Comparison of ENCODE assay signal across 1 cellular context in the genomic region with DNA sequence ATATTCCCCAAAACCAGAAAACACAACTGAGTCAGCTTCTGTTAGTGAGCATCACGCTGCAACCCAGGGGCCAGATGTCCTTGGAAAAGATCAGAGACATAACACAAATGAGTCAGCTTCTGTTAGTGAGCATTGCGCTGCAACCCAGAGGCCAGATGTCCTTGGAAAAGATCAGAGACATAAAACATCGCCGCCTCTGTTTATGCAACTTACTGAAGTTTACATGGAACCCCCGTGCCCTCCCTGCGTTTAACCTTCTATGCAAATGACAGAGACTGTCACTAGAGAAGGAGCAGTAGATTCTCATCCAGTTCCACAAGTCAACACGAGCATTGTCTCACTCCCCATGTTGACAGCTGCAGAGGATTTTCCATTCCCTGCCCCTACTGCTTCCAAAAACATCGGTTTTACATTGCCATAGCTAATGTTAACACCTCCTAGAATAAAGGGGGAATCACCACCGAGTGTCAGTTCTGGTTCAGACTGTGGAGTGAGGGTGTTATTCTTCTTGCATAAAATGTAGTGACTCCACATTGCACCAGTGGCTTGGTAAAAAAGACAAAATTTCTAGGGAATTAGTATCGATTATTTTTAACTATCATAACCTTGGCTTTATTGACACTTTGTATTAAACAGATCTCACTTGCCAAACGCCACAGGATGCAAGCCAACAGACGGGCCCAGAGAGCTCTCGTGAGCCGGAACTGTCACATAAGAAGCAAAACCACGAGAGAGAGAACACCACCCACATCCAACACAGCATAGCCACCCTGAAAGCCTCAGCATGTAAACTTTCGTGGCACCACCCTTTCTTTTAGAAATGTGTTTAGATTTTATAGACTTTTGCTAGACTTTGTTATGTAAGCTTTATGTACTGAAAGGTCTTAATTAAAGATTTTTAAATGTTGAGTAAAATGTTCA.
TF ChIP-seq lines count a peak whose summit lies in the region.

No MANE protein-coding gene starts in this region.

TF ChIP-seq in HepG2, 621 proteins besides CTCF, POLR2A, EP300 and RAD21 (continued from another document and continues in another):
- no peak for TF ChIP-seq GABPA (IDR thresholded peaks at IDR 0.05; ENCODE audit: low read depth, low read length)
- 0 out of 2 replicates have a peak, but pooled peaks have one; percentile 8 for TF ChIP-seq GABPA (CRISPR knock-in tag; IDR thresholded peaks at IDR 0.05; ENCODE audit: low read depth)
- peak; percentile 98 for TF ChIP-seq NFKBIZ (CRISPR knock-in tag; IDR thresholded peaks at IDR 0.05)
- TF ChIP-seq, protein P1, sequence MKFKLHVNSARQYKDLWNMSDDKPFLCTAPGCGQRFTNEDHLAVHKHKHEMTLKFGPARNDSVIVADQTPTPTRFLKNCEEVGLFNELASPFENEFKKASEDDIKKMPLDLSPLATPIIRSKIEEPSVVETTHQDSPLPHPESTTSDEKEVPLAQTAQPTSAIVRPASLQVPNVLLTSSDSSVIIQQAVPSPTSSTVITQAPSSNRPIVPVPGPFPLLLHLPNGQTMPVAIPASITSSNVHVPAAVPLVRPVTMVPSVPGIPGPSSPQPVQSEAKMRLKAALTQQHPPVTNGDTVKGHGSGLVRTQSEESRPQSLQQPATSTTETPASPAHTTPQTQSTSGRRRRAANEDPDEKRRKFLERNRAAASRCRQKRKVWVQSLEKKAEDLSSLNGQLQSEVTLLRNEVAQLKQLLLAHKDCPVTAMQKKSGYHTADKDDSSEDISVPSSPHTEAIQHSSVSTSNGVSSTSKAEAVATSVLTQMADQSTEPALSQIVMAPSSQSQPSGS (CRISPR knock-in tag; IDR thresholded peaks at IDR 0.05) = peak; percentile 95
- no peak for TF ChIP-seq HNRNPK (IDR thresholded peaks at IDR 0.05; ENCODE audit: low read depth, low read length, poor library complexity, severe bottlenecking)
- 0 out of 2 replicates have a peak, but pooled peaks have one; percentile 37 for TF ChIP-seq SATB2 (CRISPR knock-in tag; IDR thresholded peaks at IDR 0.05)
- no peak for TF ChIP-seq ADNP (CRISPR knock-in tag; IDR thresholded peaks at IDR 0.05)
- TF ChIP-seq, protein P2, sequence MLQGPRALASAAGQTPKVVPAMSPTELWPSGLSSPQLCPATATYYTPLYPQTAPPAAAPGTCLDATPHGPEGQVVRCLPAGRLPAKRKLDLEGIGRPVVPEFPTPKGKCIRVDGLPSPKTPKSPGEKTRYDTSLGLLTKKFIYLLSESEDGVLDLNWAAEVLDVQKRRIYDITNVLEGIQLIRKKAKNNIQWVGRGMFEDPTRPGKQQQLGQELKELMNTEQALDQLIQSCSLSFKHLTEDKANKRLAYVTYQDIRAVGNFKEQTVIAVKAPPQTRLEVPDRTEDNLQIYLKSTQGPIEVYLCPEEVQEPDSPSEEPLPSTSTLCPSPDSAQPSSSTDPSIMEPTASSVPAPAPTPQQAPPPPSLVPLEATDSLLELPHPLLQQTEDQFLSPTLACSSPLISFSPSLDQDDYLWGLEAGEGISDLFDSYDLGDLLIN (CRISPR knock-in tag; IDR thresholded peaks at IDR 0.05; ENCODE audit: borderline replicate concordance) = no peak
- no peak for TF ChIP-seq ZFP36L2 (CRISPR knock-in tag; IDR thresholded peaks at IDR 0.05)
- peak; percentile 94; the same call in 1 of the 2 replicates for TF ChIP-seq TARDBP (CRISPR knock-in tag; IDR thresholded peaks at IDR 0.05)
- no peak for TF ChIP-seq ZBTB8A (CRISPR knock-in tag; IDR thresholded peaks at IDR 0.05; ENCODE audit: borderline replicate concordance, low read depth)
- TF ChIP-seq, protein P3, sequence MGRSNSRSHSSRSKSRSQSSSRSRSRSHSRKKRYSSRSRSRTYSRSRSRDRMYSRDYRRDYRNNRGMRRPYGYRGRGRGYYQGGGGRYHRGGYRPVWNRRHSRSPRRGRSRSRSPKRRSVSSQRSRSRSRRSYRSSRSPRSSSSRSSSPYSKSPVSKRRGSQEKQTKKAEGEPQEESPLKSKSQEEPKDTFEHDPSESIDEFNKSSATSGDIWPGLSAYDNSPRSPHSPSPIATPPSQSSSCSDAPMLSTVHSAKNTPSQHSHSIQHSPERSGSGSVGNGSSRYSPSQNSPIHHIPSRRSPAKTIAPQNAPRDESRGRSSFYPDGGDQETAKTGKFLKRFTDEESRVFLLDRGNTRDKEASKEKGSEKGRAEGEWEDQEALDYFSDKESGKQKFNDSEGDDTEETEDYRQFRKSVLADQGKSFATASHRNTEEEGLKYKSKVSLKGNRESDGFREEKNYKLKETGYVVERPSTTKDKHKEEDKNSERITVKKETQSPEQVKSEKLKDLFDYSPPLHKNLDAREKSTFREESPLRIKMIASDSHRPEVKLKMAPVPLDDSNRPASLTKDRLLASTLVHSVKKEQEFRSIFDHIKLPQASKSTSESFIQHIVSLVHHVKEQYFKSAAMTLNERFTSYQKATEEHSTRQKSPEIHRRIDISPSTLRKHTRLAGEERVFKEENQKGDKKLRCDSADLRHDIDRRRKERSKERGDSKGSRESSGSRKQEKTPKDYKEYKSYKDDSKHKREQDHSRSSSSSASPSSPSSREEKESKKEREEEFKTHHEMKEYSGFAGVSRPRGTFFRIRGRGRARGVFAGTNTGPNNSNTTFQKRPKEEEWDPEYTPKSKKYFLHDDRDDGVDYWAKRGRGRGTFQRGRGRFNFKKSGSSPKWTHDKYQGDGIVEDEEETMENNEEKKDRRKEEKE (IDR thresholded peaks at IDR 0.05) = no peak
- TF ChIP-seq ZNF7 (CRISPR knock-in tag; IDR thresholded peaks at IDR 0.05) = peak; percentile 75
- TF ChIP-seq, protein P4, sequence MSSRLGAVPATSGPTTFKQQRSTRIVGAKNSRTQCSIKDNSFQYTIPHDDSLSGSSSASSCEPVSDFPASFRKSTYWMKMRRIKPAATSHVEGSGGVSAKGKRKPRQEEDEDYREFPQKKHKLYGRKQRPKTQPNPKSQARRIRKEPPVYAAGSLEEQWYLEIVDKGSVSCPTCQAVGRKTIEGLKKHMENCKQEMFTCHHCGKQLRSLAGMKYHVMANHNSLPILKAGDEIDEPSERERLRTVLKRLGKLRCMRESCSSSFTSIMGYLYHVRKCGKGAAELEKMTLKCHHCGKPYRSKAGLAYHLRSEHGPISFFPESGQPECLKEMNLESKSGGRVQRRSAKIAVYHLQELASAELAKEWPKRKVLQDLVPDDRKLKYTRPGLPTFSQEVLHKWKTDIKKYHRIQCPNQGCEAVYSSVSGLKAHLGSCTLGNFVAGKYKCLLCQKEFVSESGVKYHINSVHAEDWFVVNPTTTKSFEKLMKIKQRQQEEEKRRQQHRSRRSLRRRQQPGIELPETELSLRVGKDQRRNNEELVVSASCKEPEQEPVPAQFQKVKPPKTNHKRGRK (CRISPR knock-in tag; IDR thresholded peaks at IDR 0.05) = no peak
- TF ChIP-seq HNRNPLL (IDR thresholded peaks at IDR 0.05; ENCODE audit: low read depth, low read length, poor library complexity, severe bottlenecking) = no peak
- 0 out of 2 replicates have a peak, but pooled peaks have one; percentile 54 for TF ChIP-seq BORCS8-MEF2B (CRISPR knock-in tag; IDR thresholded peaks at IDR 0.05)
- TF ChIP-seq, protein P5, sequence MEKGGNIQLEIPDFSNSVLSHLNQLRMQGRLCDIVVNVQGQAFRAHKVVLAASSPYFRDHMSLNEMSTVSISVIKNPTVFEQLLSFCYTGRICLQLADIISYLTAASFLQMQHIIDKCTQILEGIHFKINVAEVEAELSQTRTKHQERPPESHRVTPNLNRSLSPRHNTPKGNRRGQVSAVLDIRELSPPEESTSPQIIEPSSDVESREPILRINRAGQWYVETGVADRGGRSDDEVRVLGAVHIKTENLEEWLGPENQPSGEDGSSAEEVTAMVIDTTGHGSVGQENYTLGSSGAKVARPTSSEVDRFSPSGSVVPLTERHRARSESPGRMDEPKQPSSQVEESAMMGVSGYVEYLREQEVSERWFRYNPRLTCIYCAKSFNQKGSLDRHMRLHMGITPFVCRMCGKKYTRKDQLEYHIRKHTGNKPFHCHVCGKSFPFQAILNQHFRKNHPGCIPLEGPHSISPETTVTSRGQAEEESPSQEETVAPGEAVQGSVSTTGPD (CRISPR knock-in tag; IDR thresholded peaks at IDR 0.05) = no peak
- peak; percentile 99 for TF ChIP-seq FOSL2 (CRISPR knock-in tag; IDR thresholded peaks at IDR 0.05)
- TF ChIP-seq, protein P6, sequence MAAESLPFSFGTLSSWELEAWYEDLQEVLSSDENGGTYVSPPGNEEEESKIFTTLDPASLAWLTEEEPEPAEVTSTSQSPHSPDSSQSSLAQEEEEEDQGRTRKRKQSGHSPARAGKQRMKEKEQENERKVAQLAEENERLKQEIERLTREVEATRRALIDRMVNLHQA (CRISPR knock-in tag; IDR thresholded peaks at IDR 0.05) = no peak
- TF ChIP-seq, protein P7, sequence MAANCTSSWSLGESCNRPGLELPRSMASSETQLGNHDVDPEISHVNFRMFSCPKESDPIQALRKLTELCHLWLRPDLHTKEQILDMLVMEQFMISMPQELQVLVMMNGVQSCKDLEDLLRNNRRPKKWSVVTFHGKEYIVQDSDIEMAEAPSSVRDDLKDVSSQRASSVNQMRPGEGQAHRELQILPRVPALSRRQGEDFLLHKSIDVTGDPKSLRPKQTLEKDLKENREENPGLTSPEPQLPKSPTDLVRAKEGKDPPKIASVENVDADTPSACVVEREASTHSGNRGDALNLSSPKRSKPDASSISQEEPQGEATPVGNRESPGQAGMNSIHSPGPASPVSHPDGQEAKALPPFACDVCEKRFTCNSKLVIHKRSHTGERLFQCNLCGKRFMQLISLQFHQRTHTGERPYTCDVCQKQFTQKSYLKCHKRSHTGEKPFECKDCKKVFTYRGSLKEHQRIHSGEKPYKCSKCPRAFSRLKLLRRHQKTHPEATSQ (CRISPR knock-in tag; IDR thresholded peaks at IDR 0.05; ENCODE audit: borderline replicate concordance) = peak; percentile 85; the same call in 1 of the 2 replicates
- peak; percentile 79 for TF ChIP-seq ATF1 (CRISPR knock-in tag; IDR thresholded peaks at IDR 0.05)
- TF ChIP-seq ATF7-NPFF (CRISPR knock-in tag; IDR thresholded peaks at IDR 0.05; ENCODE audit: low read depth) = 0 out of 2 replicates have a peak, but pooled peaks have one; percentile 42
- TF ChIP-seq DNMT3B (CRISPR knock-in tag; conservative IDR thresholded peaks at IDR 0.05) = no peak; the same call in 1 of the 2 replicates
- peak; percentile 3; the same call in 1 of the 2 replicates for TF ChIP-seq SMC3 (IDR thresholded peaks at IDR 0.05; ENCODE audit: low read length)
- TF ChIP-seq CC2D1A (CRISPR knock-in tag; IDR thresholded peaks at IDR 0.05) = 0 out of 2 replicates have a peak, but pooled peaks have one; percentile 74
- TF ChIP-seq MEIS2 (CRISPR knock-in tag; IDR thresholded peaks at IDR 0.05) = peak; percentile 95
- peak; percentile 85 for TF ChIP-seq ASH2L (IDR thresholded peaks at IDR 0.05; ENCODE audit: insufficient read length, low read depth, low read length)
- TF ChIP-seq, protein P8, sequence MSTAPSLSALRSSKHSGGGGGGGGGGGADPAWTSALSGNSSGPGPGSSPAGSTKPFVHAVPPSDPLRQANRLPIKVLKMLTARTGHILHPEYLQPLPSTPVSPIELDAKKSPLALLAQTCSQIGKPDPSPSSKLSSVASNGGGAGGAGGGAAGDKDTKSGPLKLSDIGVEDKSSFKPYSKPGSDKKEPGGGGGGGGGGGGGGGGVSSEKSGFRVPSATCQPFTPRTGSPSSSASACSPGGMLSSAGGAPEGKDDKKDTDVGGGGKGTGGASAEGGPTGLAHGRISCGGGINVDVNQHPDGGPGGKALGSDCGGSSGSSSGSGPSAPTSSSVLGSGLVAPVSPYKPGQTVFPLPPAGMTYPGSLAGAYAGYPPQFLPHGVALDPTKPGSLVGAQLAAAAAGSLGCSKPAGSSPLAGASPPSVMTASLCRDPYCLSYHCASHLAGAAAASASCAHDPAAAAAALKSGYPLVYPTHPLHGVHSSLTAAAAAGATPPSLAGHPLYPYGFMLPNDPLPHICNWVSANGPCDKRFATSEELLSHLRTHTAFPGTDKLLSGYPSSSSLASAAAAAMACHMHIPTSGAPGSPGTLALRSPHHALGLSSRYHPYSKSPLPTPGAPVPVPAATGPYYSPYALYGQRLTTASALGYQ (CRISPR knock-in tag; IDR thresholded peaks at IDR 0.05) = peak; percentile 96
- TF ChIP-seq YY1 (IDR thresholded peaks at IDR 0.05; ENCODE audit: insufficient read depth, insufficient replicate concordance, low read depth, low read length) = no peak
- TF ChIP-seq, protein P9, sequence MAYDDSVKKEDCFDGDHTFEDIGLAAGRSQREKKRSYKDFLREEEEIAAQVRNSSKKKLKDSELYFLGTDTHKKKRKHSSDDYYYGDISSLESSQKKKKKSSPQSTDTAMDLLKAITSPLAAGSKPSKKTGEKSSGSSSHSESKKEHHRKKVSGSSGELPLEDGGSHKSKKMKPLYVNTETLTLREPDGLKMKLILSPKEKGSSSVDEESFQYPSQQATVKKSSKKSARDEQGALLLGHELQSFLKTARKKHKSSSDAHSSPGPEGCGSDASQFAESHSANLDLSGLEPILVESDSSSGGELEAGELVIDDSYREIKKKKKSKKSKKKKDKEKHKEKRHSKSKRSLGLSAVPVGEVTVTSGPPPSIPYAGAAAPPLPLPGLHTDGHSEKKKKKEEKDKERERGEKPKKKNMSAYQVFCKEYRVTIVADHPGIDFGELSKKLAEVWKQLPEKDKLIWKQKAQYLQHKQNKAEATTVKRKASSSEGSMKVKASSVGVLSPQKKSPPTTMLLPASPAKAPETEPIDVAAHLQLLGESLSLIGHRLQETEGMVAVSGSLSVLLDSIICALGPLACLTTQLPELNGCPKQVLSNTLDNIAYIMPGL (CRISPR knock-in tag; IDR thresholded peaks at IDR 0.05; ENCODE audit: borderline replicate concordance in 1 of 2, low read depth in 1 of 2) = peak; percentile 62 to 68; a peak in 2 of 4 replicates
- TF ChIP-seq REL (CRISPR knock-in tag; conservative IDR thresholded peaks at IDR 0.05) = no peak
- TF ChIP-seq ZNF282 (IDR thresholded peaks at IDR 0.05; ENCODE audit: partially characterized antibody) = no peak
- peak; percentile 43; the same call in 1 of the 2 replicates for TF ChIP-seq RBFOX2 (IDR thresholded peaks at IDR 0.05; ENCODE audit: low read depth, low read length)
- TF ChIP-seq AKAP8 (CRISPR knock-in tag; IDR thresholded peaks at IDR 0.05) = peak; percentile 93; the same call in 1 of the 2 replicates
- TF ChIP-seq PITX1 (CRISPR knock-in tag; IDR thresholded peaks at IDR 0.05) = peak; percentile 94
- TF ChIP-seq, protein P10, sequence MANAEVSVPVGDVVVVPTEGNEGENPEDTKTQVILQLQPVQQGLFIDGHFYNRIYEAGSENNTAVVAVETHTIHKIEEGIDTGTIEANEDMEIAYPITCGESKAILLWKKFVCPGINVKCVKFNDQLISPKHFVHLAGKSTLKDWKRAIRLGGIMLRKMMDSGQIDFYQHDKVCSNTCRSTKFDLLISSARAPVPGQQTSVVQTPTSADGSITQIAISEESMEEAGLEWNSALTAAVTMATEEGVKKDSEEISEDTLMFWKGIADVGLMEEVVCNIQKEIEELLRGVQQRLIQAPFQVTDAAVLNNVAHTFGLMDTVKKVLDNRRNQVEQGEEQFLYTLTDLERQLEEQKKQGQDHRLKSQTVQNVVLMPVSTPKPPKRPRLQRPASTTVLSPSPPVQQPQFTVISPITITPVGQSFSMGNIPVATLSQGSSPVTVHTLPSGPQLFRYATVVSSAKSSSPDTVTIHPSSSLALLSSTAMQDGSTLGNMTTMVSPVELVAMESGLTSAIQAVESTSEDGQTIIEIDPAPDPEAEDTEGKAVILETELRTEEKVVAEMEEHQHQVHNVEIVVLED (CRISPR knock-in tag; IDR thresholded peaks at IDR 0.05; ENCODE audit: borderline replicate concordance) = peak; percentile 47; the same call in 1 of the 2 replicates
- TF ChIP-seq U2AF2 (IDR thresholded peaks at IDR 0.05; ENCODE audit: low read depth, low read length) = no peak
- 0 out of 2 replicates have a peak, but pooled peaks have one; percentile 26 for TF ChIP-seq PHF20 (CRISPR knock-in tag; IDR thresholded peaks at IDR 0.05)
- TF ChIP-seq HMG20B (CRISPR knock-in tag; conservative IDR thresholded peaks at IDR 0.05) = peak; percentile 45; the same call in 1 of the 2 replicates
- peak; percentile 99 for TF ChIP-seq TCF7 (IDR thresholded peaks at IDR 0.05; ENCODE audit: low read depth)
- TF ChIP-seq RFXAP (CRISPR knock-in tag; IDR thresholded peaks at IDR 0.05; ENCODE audit: borderline replicate concordance) = peak; percentile 46; the same call in 1 of the 2 replicates
